ENCODE assay signal across 18 cellular contexts in genomic region chr7:1302936-1303335, GRCh38.
DNase-seq lines count a peak whose midpoint lies in the region; ATAC-seq, FAIRE-seq and TF ChIP-seq lines count a peak whose summit lies in the region.
"Had no signal": no experiment of that assay in that cellular context is flagged by ENCODE, and none has a peak within 500 bp of the region (broad histone marks: within the 10 kb centered on the region; RNA-seq: fewer than 3 reads in every experiment).

No MANE protein-coding gene starts in this region.

- in situ Hi-C loops in mammary epithelial cell (cut with MboI; ENCODE audit: low sequenced_read_pairs in 2 of 2): no loop called here

- H4K20me1 ChIP-seq in mammary epithelial cell (ENCODE audit: insufficient read depth, low read length): no peaks in the 10 kb centered on the region
- H4K20me1 ChIP-seq in H1 (replicated peaks in 1 of 2; ENCODE audit: control insufficient read depth in 1 of 2, insufficient read depth in 2 of 2, low read length in 2 of 2): no peaks in the 10 kb centered on the region
- H4K20me1 ChIP-seq in osteoblast (ENCODE audit: insufficient read depth, low read length): no peaks in the 10 kb centered on the region

- BruUV-seq in mammary epithelial cell (replicated peaks; lab: Mats Ljungman, UMichigan): no TSS peak

- H2BK15ac ChIP-seq in H1 (ENCODE audit: low read length): no peak overlapping the region

- H2BK5ac ChIP-seq in H1 (ENCODE audit: low read depth, low read length): peak overlapping the region; percentile 63; the same call in 1 of the 2 replicates

- H3K18ac ChIP-seq in H1 (ENCODE audit: extremely low read depth, low read length): no peak overlapping the region

- no peak for ATAC-seq in left colon
- ATAC-seq: GM23338 had no signal

- no peak overlapping the region for H2AK5ac ChIP-seq in H1 (ENCODE audit: low read depth, low read length)

- H3K27me3 ChIP-seq in mammary epithelial cell (ENCODE audit: insufficient read depth, low read length) (peaks cover 5% of the 10 kb centered on the region), breast epithelium (peaks cover 0 to 51% of the 10 kb centered on the region in 2 donors), H1 (replicated peaks in 1 of 4; ENCODE audit: control insufficient read depth in 3 of 4, extremely low read depth in 1 of 4, insufficient read depth in 3 of 4, low read length in 3 of 4) (no peaks in the 10 kb centered on the region), osteoblast (ENCODE audit: insufficient read depth, low read length) (peaks cover 3% of the 10 kb centered on the region)

- intact Hi-C loops in mammary epithelial cell (cut with micrococcal nuclease): no loop called here
- intact Hi-C loops in breast epithelium (cut with DNase I; ENCODE audit: low total_unique reads): no loop called here
- intact Hi-C loops in left colon (cut with DNase I, micrococcal nuclease): no loop called here

- FAIRE-seq in H1 (lab: Jason Lieb, UNC): no peak
- FAIRE-seq: GM12892, HTR-8/SVneo had no signal

- H2AFZ ChIP-seq in mammary epithelial cell (ENCODE audit: low read depth, low read length): peak overlapping the region; percentile 85
- H2AFZ ChIP-seq in H1 (ENCODE audit: low read length): no peak overlapping the region
- H2AFZ ChIP-seq in osteoblast (ENCODE audit: low read length): peak overlapping the region; percentile 20
- H2AFZ ChIP-seq: GM23338 had no signal

- peak overlapping the region; percentile 56 for H4K91ac ChIP-seq in H1 (replicated peaks; ENCODE audit: insufficient read length, low read length)

- peak overlapping the region; percentile 44 for H3K4ac ChIP-seq in H1 (replicated peaks; ENCODE audit: insufficient read length, low read depth, low read length)

- H3K79me2 ChIP-seq in mammary epithelial cell (ENCODE audit: insufficient read depth, low read length) (no peaks in the 10 kb centered on the region), H1 (ENCODE audit: control insufficient read depth in 1 of 2, insufficient read depth in 2 of 2, low read length in 2 of 2) (no peaks in the 10 kb centered on the region), osteoblast (ENCODE audit: insufficient read depth, low read length) (no peaks in the 10 kb centered on the region)

- no peak for TF ChIP-seq POLR2A in breast epithelium (IDR thresholded peaks at IDR 0.05)
- no peak for TF ChIP-seq POLR2A in H1 (IDR thresholded peaks at IDR 0.05; ENCODE audit: control extremely low read depth in 1 of 2, low read depth in 2 of 2, low read length in 2 of 2)

- POLR2A ChIA-PET in H1 (lab: Charles Lee; ENCODE audit: partially characterized antibody): no interaction called here

- TF ChIP-seq RAD21 in H1 (IDR thresholded peaks at IDR 0.05 in 1 of 2, conservative IDR thresholded peaks at IDR 0.05 in 1 of 2; ENCODE audit: low read depth in 2 of 2, low read length in 2 of 2): no peak

- H3K14ac ChIP-seq in H1 (ENCODE audit: insufficient read length): no peak overlapping the region

- H2BK120ac ChIP-seq in H1 (replicated peaks; ENCODE audit: low read depth, low read length): no peak overlapping the region

- no peak overlapping the region for H4K8ac ChIP-seq in H1 (ENCODE audit: extremely low read depth, insufficient read depth, low read length)

- H3K56ac ChIP-seq in H1 (replicated peaks; ENCODE audit: insufficient read length, low read depth, low read length): no peak overlapping the region

- peak; percentile 16 for DNase-seq in mammary epithelial cell
- DNase-seq in breast epithelium (ENCODE audit: low spot score in 2 of 2): no peak
- DNase-seq in EH (ENCODE audit: low read depth): peak; percentile 4
- DNase-seq in H1 (ENCODE audit: low read depth in 1 of 2, low spot score in 2 of 2): no peak
- no peak for DNase-seq in osteoblast (ENCODE audit: insufficient read length, low spot score, missing footprints)
- no peak for DNase-seq in left colon
- no peak for DNase-seq in DMS114 treated with DMSO at 0.1 percent for 48 hours (lab: John Stamatoyannopoulos, UW; ENCODE audit: unreplicated experiment)
- DNase-seq: 8988T; ACHN; CD4-positive, alpha-beta memory T cell; DMS153; DMS79 treated with DMSO at 0.1 percent for 48 hours; GDM1 had no signal

- H3K4me3 ChIP-seq in mammary epithelial cell (replicated peaks in 1 of 3; ENCODE audit: insufficient read depth in 1 of 3, low read depth in 2 of 3, low read length in 3 of 3): no peak overlapping the region
- no peak overlapping the region for H3K4me3 ChIP-seq in breast epithelium
- no peak overlapping the region for H3K4me3 ChIP-seq in H1 (ENCODE audit: extremely low read depth in 1 of 4, insufficient read depth in 2 of 4, low read depth in 3 of 4, low read length in 4 of 4)
- H3K4me3 ChIP-seq in osteoblast (ENCODE audit: insufficient read depth, low read length): no peak overlapping the region
- H3K4me3 ChIP-seq: GM23338, HAP-1 had no signal

- H3K36me3 ChIP-seq in mammary epithelial cell (ENCODE audit: insufficient read depth, low read length): no peaks in the 10 kb centered on the region
- H3K36me3 ChIP-seq in breast epithelium: no peaks in the 10 kb centered on the region
- H3K36me3 ChIP-seq in H1 (ENCODE audit: control insufficient read depth in 2 of 4, insufficient read depth in 4 of 4, low read length in 3 of 4): no peaks in the 10 kb centered on the region
- H3K36me3 ChIP-seq in osteoblast (ENCODE audit: insufficient read depth, low read length): no peaks in the 10 kb centered on the region
- H3K36me3 ChIP-seq: HAP-1 had no signal

- H4K5ac ChIP-seq in H1 (ENCODE audit: insufficient read length, low read depth, low read length): no peak overlapping the region

- TF ChIP-seq CTCF in mammary epithelial cell (conservative IDR thresholded peaks at IDR 0.05 in 1 of 2, IDR thresholded peaks at IDR 0.05 in 1 of 2; ENCODE audit: extremely low read depth in 1 of 2, insufficient read depth in 1 of 2, low read depth in 1 of 2, low read length in 2 of 2) (no peak), breast epithelium (IDR thresholded peaks at IDR 0.05) (no peak), H1 (IDR thresholded peaks at IDR 0.05; ENCODE audit: control extremely low read depth in 1 of 3, insufficient read depth in 1 of 3, low read depth in 1 of 3, low read length in 3 of 3) (no peak), osteoblast (IDR thresholded peaks at IDR 0.05; ENCODE audit: extremely low read depth, low read depth, low read length) (no peak)

- CTCF ChIA-PET in mammary epithelial cell (lab: Charles Lee; ENCODE audit: low non-redundant PET): no interaction called here
- CTCF ChIA-PET in H1 (lab: Charles Lee; ENCODE audit: partially characterized antibody): interaction anchor here (0.5 to 1.2 kb wide), 2 partner anchors 34 to 79 kb away, joined by 3 to 4 read pairs; no protein-coding TSS in a partner anchor

- H3K79me1 ChIP-seq in H1 (ENCODE audit: low read depth, low read length): no peaks in the 10 kb centered on the region

- peaks cover 7% of the 10 kb centered on the region; the same call in 1 of the 2 replicates for H3K23me2 ChIP-seq in H1 (ENCODE audit: low read depth, low read length)

- H3K4me2 ChIP-seq in mammary epithelial cell (ENCODE audit: insufficient read depth, low read depth, low read length): no peak overlapping the region
- no peak overlapping the region for H3K4me2 ChIP-seq in H1 (ENCODE audit: insufficient read depth in 1 of 2, low read depth in 2 of 2, low read length in 2 of 2)
- H3K4me2 ChIP-seq in osteoblast (ENCODE audit: insufficient read depth, low read length): no peak overlapping the region
- H3K4me2 ChIP-seq: GM23338 had no signal

- no peak overlapping the region for H3K23ac ChIP-seq in H1 (ENCODE audit: insufficient read length)

- H2BK12ac ChIP-seq in H1 (ENCODE audit: low read depth, low read length): no peak overlapping the region

- no peaks in the 10 kb centered on the region for H3K9me3 ChIP-seq in mammary epithelial cell (replicated peaks; ENCODE audit: insufficient read depth, low read length)
- H3K9me3 ChIP-seq in breast epithelium: no peaks in the 10 kb centered on the region
- no peaks in the 10 kb centered on the region for H3K9me3 ChIP-seq in H1 (ENCODE audit: insufficient read depth in 2 of 2, low read depth in 1 of 2, low read length in 1 of 2)
- no peaks in the 10 kb centered on the region for H3K9me3 ChIP-seq in osteoblast (ENCODE audit: low read depth, low read length)
- H3K9me3 ChIP-seq: HAP-1 had no signal

- 29% methylated on average over 7 of the region's 11 CpGs for WGBS in mammary epithelial cell (ENCODE audit: low coverage, missing lambda C conversion rate)
- 93% methylated on average over 11 of the region's 11 CpGs; no CpG with 5 or more reads in 1 of the 2 experiments for WGBS in H1 (ENCODE audit: extremely low coverage in 1 of 2, insufficient coverage in 1 of 2, insufficient read length in 1 of 2, insufficient replicate concordance in 2 of 2, low coverage in 1 of 2, low lambda C conversion rate in 2 of 2, missing lambda C conversion rate in 1 of 2), 2 experiments

- H3K9ac ChIP-seq in mammary epithelial cell (ENCODE audit: insufficient read depth, low read length): no peak overlapping the region
- H3K9ac ChIP-seq in H1 (replicated peaks in 1 of 4; ENCODE audit: extremely low read depth in 1 of 4, low read depth in 3 of 4, low read length in 3 of 4): no peak overlapping the region

- peaks cover 5% of the 10 kb centered on the region for H3K4me1 ChIP-seq in mammary epithelial cell (ENCODE audit: insufficient read depth, low read length)
- no peaks in the 10 kb centered on the region for H3K4me1 ChIP-seq in breast epithelium
- H3K4me1 ChIP-seq in H1 (replicated peaks in 1 of 4; ENCODE audit: control insufficient read depth in 3 of 4, insufficient read depth in 4 of 4, low read length in 3 of 4): no peaks in the 10 kb centered on the region; a peak in 1 of 7 replicates
- H3K4me1 ChIP-seq in osteoblast (ENCODE audit: insufficient read depth, low read length): no peaks in the 10 kb centered on the region
- H3K4me1 ChIP-seq: HAP-1 had no signal

- H2BK20ac ChIP-seq in H1 (ENCODE audit: low read length): no peak overlapping the region

- TF ChIP-seq EP300 in H1 (IDR thresholded peaks at IDR 0.05; ENCODE audit: borderline replicate concordance in 1 of 2, low read depth in 2 of 2, low read length in 2 of 2): no peak

- dilution Hi-C loops in mammary epithelial cell (cut with HindIII; ENCODE audit: low sequenced_read_pairs): no loop called here

- no peak overlapping the region for H3K27ac ChIP-seq in mammary epithelial cell (ENCODE audit: insufficient read depth, low read depth, low read length)
- H3K27ac ChIP-seq in breast epithelium: no peak overlapping the region
- H3K27ac ChIP-seq in H1 (ENCODE audit: low read depth, low read length): no peak overlapping the region
- no peak overlapping the region for H3K27ac ChIP-seq in osteoblast (ENCODE audit: low read depth, low read length)
- H3K27ac ChIP-seq: C4-2B had no signal

TF ChIP-seq in H1, 55 proteins besides CTCF, POLR2A, EP300 and RAD21:
- TF ChIP-seq EGR1 (IDR thresholded peaks at IDR 0.05; ENCODE audit: borderline replicate concordance, low read depth, low read length) (no peak), NRF1 (IDR thresholded peaks at IDR 0.05; ENCODE audit: low read depth, low read length) (no peak), RBBP5 (IDR thresholded peaks at IDR 0.05; ENCODE audit: borderline replicate concordance, low read depth, low read length) (no peak), KDM4A (IDR thresholded peaks at IDR 0.05; ENCODE audit: low read depth, low read length, severe bottlenecking) (no peak), HDAC6 (IDR thresholded peaks at IDR 0.05; ENCODE audit: low read depth, low read length) (no peak)
TF ChIP-seq in H1: peak in this region for 0.

Comparison
In these comparisons a context has a peak if more than half of its experiments do, and no peak if none do; other contexts are left out.
1. DNase-seq: peak in mammary epithelial cell (single experiment) and EH (single experiment); none in breast epithelium (0 of 2), H1 (0 of 2), osteoblast (single experiment), left colon (0 of 2) and DMS114 treated with DMSO at 0.1 percent for 48 hours (single experiment).